31 cellular contexts compared by ENCODE assay signal in genomic region chr11:19536131-19536530, GRCh38.
"Had no signal": no experiment of that assay in that cellular context is flagged by ENCODE, and none has a peak within 500 bp of the region (broad histone marks: within the 10 kb centered on the region; RNA-seq: fewer than 3 reads in every experiment).

No MANE protein-coding gene starts in this region.

- H3K27ac ChIP-seq: adrenal gland, body of pancreas, SJCRH30, SK-N-MC had no signal

- H3K27me3 ChIP-seq: adrenal gland, body of pancreas, SJCRH30 had no signal

- DNase-seq: activated CD4-positive, alpha-beta memory T cell treated with anti-CD3 and anti-CD28 coated beads for 36 hours; activated CD4-positive, alpha-beta T cell treated with anti-CD3 and anti-CD28 coated beads for 4 hours; activated CD4-positive, alpha-beta T cell treated with anti-CD3 and anti-CD28 coated beads, Interleukin-2, amount 50 U/mL, for 1 hour; activated CD8-positive, alpha-beta memory T cell treated with anti-CD3 and anti-CD28 coated beads, Interleukin-2, amount 50 U/mL, for 4 hours; activated gamma-delta T cell treated with Interleukin-2 at 50 U/mL for 16 hours; activated naive CD4-positive, alpha-beta T cell treated with anti-CD3 and anti-CD28 coated beads for 36 hours; activated T-cell treated with anti-CD3 and anti-CD28 coated beads for 4 hours; activated T-cell treated with anti-CD3 and anti-CD28 coated beads, Interleukin-2, amount 50 U/mL, for 4 hours; adrenal gland; body of pancreas; caudate nucleus; cerebellar nuclear complex; Kasumi-1; MM.1S; MV-4-11; NCI-H1092; NCI-H1436 treated with DMSO at 0.1 percent for 48 hours; NCI-H1694 treated with DMSO at 0.1 percent for 48 hours; NCI-H2029 treated with DMSO at 0.1 percent for 48 hours; NCI-H2107; NCI-H226; NCI-H510A treated with DMSO at 0.1 percent for 48 hours; SHP77; T1000 had no signal

- H3K36me3 Mint-ChIP-seq: activated CD4-positive, alpha-beta memory T cell treated with anti-CD3 and anti-CD28 coated beads for 36 hours; activated naive CD4-positive, alpha-beta T cell treated with anti-CD3 and anti-CD28 coated beads, Interleukin-2, amount 50 U/mL, for 72 hours; WTC11 had no signal

- H3K27ac Mint-ChIP-seq: activated CD4-positive, alpha-beta memory T cell treated with anti-CD3 and anti-CD28 coated beads for 36 hours; activated naive CD4-positive, alpha-beta T cell treated with anti-CD3 and anti-CD28 coated beads for 36 hours; activated naive CD4-positive, alpha-beta T cell treated with anti-CD3 and anti-CD28 coated beads, Interleukin-2, amount 50 U/mL, for 72 hours; activated T-helper 1 cell treated with anti-CD3 and anti-CD28 coated beads, Interleukin-12 subunit alpha, Interleukin-12 subunit beta, Interleukin-2, Interleukin-4 antibody, amounts not matched to agents 30 ng/mL and 10 ng/mL and 1 ng/mL, durations not matched to agents 14 hours and 24 hours and 36 hours; WTC11 had no signal

- H3K4me1 Mint-ChIP-seq: WTC11 had no signal

- H3K4me1 ChIP-seq: adrenal gland, body of pancreas, SJCRH30 had no signal

- ATAC-seq: activated CD4-positive, CD25-positive, alpha-beta regulatory T cell treated with anti-CD3 and anti-CD28 coated beads, Interleukin-2, amount 50 U/mL, for 24 hours; activated naive CD4-positive, alpha-beta T cell treated with anti-CD3 and anti-CD28 coated beads, Interleukin-2, amount 50 U/mL, for 72 hours; activated T-cell treated with anti-CD3 and anti-CD28 coated beads, Interleukin-2, amount 50 U/mL, for 4 hours; body of pancreas; Panc1; WTC11 had no signal

- H3K9me3 Mint-ChIP-seq: activated CD4-positive, alpha-beta memory T cell treated with anti-CD3 and anti-CD28 coated beads for 36 hours; activated naive CD4-positive, alpha-beta T cell treated with anti-CD3 and anti-CD28 coated beads for 36 hours; activated naive CD4-positive, alpha-beta T cell treated with anti-CD3 and anti-CD28 coated beads, Interleukin-2, amount 50 U/mL, for 72 hours; activated T-cell treated with anti-CD3 and anti-CD28 coated beads, Interleukin-2, amount 50 U/mL, for 4 hours; activated T-helper 1 cell treated with anti-CD3 and anti-CD28 coated beads, Interleukin-12 subunit alpha, Interleukin-12 subunit beta, Interleukin-2, Interleukin-4 antibody, amounts not matched to agents 30 ng/mL and 10 ng/mL and 1 ng/mL, durations not matched to agents 14 hours and 24 hours and 36 hours; WTC11 had no signal

- H3K36me3 ChIP-seq: adrenal gland, SJCRH30 had no signal

- H3K4me3 ChIP-seq: adrenal gland, body of pancreas, SJCRH30, SK-N-MC had no signal

- H3K9me3 ChIP-seq: adrenal gland, body of pancreas, SJCRH30 had no signal

- H3K4me3 Mint-ChIP-seq: activated CD4-positive, alpha-beta memory T cell treated with anti-CD3 and anti-CD28 coated beads for 36 hours; activated naive CD4-positive, alpha-beta T cell treated with anti-CD3 and anti-CD28 coated beads for 36 hours; activated T-cell treated with anti-CD3 and anti-CD28 coated beads, Interleukin-2, amount 50 U/mL, for 4 hours; activated T-helper 1 cell treated with anti-CD3 and anti-CD28 coated beads, Interleukin-12 subunit alpha, Interleukin-12 subunit beta, Interleukin-2, Interleukin-4 antibody, amounts not matched to agents 30 ng/mL and 10 ng/mL and 1 ng/mL, durations not matched to agents 14 hours and 24 hours and 36 hours; WTC11 had no signal
